21 cellular contexts compared by ENCODE assay signal in the genomic region with DNA sequence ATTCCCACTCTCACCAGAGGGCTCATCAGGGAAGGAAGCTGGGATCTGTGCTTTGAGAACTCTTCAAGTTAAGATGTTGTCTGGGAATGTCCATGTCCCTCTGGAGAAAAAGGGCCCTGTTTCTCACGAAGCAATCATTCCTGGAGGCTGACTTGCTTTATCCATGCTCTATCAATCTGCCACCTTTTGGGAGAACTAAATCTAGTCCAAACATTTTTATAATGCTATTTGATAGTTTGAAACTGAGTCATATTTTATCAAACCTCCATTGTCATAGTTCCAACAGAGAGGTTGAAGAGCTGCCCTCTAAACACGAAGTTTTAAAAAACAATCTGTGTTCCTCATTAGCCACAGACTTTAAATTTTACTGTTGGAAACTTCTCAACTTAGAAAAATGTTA.
"Had no signal": no experiment of that assay in that cellular context is flagged by ENCODE, and none has a peak within 500 bp of the region (broad histone marks: within the 10 kb centered on the region; RNA-seq: fewer than 3 reads in every experiment).

No MANE protein-coding gene starts in this region.

- H3K9me3 ChIP-seq: breast epithelium, gastrocnemius medialis, pancreas, psoas muscle, right atrium auricular region, thyroid gland, upper lobe of right lung had no signal

- H3K27ac Mint-ChIP-seq: activated naive CD8-positive, alpha-beta T cell treated with anti-CD3 and anti-CD28 coated beads for 36 hours; endodermal cell; natural killer cell; stimulated activated naive CD8-positive, alpha-beta T cell treated with anti-CD3 and anti-CD28 coated beads, Interleukin-15, Interleukin-2, amounts not matched to agents 100 ng/mL and 50 ng/mL, for 24 hours had no signal

- H3K4me1 ChIP-seq: breast epithelium, pancreas, thyroid gland, upper lobe of right lung had no signal

- DNase-seq: activated CD4-positive, alpha-beta T cell treated with anti-CD3 and anti-CD28 coated beads, Interleukin-2, amount 50 U/mL, for 4 hours; activated naive CD4-positive, alpha-beta T cell treated with Interleukin-2 at 50 U/mL for 16 hours; activated naive CD8-positive, alpha-beta T cell treated with anti-CD3 and anti-CD28 coated beads for 36 hours; activated T-cell treated with anti-CD3 and anti-CD28 coated beads, Interleukin-2, amount 50 U/mL, for 48 hours; endodermal cell; gastrocnemius medialis; hippocampal formation; midbrain; natural killer cell; pancreas; psoas muscle; stimulated activated CD4-positive, alpha-beta T cell treated with anti-CD3 and anti-CD28 coated beads, Interleukin-12 subunit alpha, Interleukin-12 subunit beta, amount 100 ng/mL, for 4 hours; stimulated activated CD4-positive, alpha-beta T cell treated with anti-CD3 and anti-CD28 coated beads, Interleukin-4, amount 100 ng/mL, for 4 hours; substantia nigra; T-helper 1 cell; thyroid gland; upper lobe of right lung had no signal

- H3K36me3 ChIP-seq: breast epithelium, gastrocnemius medialis, pancreas, right atrium auricular region, thyroid gland, upper lobe of right lung had no signal

- H3K9me3 Mint-ChIP-seq: central memory CD8-positive, alpha-beta T cell; endodermal cell; natural killer cell; stimulated activated naive CD8-positive, alpha-beta T cell treated with anti-CD3 and anti-CD28 coated beads, Interleukin-15, Interleukin-2, amounts not matched to agents 100 ng/mL and 50 ng/mL, for 24 hours had no signal

- ATAC-seq: gastrocnemius medialis, natural killer cell, pancreas, psoas muscle, upper lobe of right lung had no signal

- H3K4me3 Mint-ChIP-seq: activated naive CD8-positive, alpha-beta T cell treated with anti-CD3 and anti-CD28 coated beads for 36 hours; central memory CD8-positive, alpha-beta T cell; endodermal cell; natural killer cell; stimulated activated naive CD8-positive, alpha-beta T cell treated with anti-CD3 and anti-CD28 coated beads, Interleukin-15, Interleukin-2, amounts not matched to agents 100 ng/mL and 50 ng/mL, for 24 hours had no signal

- H3K36me3 Mint-ChIP-seq: activated naive CD8-positive, alpha-beta T cell treated with anti-CD3 and anti-CD28 coated beads for 36 hours; natural killer cell had no signal

- H3K27me3 ChIP-seq: right atrium auricular region, upper lobe of right lung had no signal

- H3K4me3 ChIP-seq: breast epithelium, gastrocnemius medialis, pancreas, psoas muscle, right atrium auricular region, thyroid gland, upper lobe of right lung had no signal
